1 cellular context compared by ENCODE assay signal in the genomic region with DNA sequence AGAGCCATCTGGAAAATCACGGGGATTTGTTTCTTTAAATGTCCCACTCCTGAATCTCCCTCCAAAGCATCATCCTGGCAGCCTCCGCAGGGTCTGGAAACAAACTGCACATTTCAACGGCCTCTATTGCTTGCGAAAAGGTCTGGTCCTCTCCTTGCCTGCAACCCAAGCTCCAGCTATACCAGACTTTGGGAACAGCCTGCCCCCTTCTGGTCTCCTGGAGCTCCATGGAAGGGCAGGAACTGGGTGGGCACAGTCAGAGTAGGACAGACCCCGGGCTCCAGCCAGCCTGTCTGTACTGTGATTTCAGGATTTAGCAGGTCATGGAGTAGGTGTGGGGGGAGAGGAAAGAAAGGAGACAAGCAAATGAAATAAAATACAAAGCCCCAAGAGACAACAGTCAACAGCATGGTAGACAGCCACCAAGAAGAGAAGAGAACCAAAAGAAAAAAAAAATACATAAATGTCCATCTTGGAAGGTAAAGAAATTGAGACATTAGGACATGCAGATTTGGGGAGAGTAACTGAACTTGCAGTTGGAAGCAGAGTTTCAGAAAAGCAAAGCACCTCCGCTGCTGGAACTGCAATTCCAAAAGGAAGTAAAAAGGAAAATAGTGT.
A peak's percentile ranks its signal among the peaks of the same experiment; 100 is the strongest.
TF ChIP-seq lines count a peak whose summit lies in the region.

No MANE protein-coding gene starts in this region.

TF ChIP-seq in K562, 482 proteins besides CTCF, POLR2A, EP300 and RAD21 (continued from another document):
- TF ChIP-seq, protein P1, sequence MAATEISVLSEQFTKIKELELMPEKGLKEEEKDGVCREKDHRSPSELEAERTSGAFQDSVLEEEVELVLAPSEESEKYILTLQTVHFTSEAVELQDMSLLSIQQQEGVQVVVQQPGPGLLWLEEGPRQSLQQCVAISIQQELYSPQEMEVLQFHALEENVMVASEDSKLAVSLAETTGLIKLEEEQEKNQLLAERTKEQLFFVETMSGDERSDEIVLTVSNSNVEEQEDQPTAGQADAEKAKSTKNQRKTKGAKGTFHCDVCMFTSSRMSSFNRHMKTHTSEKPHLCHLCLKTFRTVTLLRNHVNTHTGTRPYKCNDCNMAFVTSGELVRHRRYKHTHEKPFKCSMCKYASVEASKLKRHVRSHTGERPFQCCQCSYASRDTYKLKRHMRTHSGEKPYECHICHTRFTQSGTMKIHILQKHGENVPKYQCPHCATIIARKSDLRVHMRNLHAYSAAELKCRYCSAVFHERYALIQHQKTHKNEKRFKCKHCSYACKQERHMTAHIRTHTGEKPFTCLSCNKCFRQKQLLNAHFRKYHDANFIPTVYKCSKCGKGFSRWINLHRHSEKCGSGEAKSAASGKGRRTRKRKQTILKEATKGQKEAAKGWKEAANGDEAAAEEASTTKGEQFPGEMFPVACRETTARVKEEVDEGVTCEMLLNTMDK (IDR thresholded peaks at IDR 0.05; ENCODE audit: borderline replicate concordance, insufficient read depth, low read depth, low read length, poor library complexity, severe bottlenecking) = peak; percentile 60
- TF ChIP-seq, protein P2, sequence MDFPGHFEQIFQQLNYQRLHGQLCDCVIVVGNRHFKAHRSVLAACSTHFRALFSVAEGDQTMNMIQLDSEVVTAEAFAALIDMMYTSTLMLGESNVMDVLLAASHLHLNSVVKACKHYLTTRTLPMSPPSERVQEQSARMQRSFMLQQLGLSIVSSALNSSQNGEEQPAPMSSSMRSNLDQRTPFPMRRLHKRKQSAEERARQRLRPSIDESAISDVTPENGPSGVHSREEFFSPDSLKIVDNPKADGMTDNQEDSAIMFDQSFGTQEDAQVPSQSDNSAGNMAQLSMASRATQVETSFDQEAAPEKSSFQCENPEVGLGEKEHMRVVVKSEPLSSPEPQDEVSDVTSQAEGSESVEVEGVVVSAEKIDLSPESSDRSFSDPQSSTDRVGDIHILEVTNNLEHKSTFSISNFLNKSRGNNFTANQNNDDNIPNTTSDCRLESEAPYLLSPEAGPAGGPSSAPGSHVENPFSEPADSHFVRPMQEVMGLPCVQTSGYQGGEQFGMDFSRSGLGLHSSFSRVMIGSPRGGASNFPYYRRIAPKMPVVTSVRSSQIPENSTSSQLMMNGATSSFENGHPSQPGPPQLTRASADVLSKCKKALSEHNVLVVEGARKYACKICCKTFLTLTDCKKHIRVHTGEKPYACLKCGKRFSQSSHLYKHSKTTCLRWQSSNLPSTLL (IDR thresholded peaks at IDR 0.05) = no peak
- TF ChIP-seq ZNF347 (CRISPR knock-in tag; IDR thresholded peaks at IDR 0.05; ENCODE audit: low read depth) = no peak
- TF ChIP-seq, protein P3, sequence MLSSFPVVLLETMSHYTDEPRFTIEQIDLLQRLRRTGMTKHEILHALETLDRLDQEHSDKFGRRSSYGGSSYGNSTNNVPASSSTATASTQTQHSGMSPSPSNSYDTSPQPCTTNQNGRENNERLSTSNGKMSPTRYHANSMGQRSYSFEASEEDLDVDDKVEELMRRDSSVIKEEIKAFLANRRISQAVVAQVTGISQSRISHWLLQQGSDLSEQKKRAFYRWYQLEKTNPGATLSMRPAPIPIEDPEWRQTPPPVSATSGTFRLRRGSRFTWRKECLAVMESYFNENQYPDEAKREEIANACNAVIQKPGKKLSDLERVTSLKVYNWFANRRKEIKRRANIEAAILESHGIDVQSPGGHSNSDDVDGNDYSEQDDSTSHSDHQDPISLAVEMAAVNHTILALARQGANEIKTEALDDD (IDR thresholded peaks at IDR 0.05) = no peak
- TF ChIP-seq, protein P4, sequence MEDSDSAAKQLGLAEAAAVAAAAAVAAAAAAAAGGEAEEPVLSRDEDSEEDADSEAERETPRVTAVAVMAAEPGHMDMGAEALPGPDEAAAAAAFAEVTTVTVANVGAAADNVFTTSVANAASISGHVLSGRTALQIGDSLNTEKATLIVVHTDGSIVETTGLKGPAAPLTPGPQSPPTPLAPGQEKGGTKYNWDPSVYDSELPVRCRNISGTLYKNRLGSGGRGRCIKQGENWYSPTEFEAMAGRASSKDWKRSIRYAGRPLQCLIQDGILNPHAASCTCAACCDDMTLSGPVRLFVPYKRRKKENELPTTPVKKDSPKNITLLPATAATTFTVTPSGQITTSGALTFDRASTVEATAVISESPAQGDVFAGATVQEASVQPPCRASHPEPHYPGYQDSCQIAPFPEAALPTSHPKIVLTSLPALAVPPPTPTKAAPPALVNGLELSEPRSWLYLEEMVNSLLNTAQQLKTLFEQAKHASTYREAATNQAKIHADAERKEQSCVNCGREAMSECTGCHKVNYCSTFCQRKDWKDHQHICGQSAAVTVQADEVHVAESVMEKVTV (CRISPR knock-in tag; IDR thresholded peaks at IDR 0.05) = 0 out of 2 replicates have a peak, but pooled peaks have one; percentile 42
